18 cellular contexts compared by ENCODE assay signal in the genomic region with DNA sequence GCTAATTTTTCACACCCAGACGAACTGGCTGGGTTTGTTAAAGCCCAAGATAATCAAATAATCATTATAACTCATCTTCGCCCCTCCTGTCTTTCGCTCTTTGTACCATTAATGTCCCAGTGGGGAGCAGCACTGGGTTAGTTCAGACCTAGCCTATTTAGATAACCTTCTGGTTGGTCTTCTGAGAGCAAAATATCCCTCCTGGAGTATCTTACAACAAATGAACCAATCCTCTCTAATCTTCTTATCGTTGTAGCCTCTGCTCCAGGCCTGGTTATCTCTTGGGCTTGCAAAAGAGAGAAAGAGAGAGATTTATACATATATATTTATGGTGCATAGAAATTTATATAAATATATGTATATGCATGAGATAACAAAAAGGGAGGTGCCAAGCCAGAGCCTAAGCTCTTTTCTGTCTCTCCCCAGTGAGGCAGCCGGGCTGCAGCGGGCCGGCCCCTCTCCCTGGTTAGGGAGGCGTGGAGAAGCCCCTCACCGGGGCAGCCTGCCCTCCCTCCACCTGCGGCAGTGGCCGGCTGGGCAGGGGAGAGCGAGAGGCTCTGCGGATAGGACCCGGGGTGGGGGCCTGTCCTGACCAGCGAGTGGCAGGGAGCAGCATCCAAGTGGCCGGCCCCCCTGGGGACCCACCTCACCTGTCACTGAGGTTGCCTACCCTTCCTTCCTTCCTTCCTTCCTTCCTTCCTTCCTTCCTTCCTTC.
DNase-seq lines count a peak whose midpoint lies in the region; ATAC-seq, FAIRE-seq and TF ChIP-seq lines count a peak whose summit lies in the region.
"Had no signal": no experiment of that assay in that cellular context is flagged by ENCODE, and none has a peak within 500 bp of the region (broad histone marks: within the 10 kb centered on the region; RNA-seq: fewer than 3 reads in every experiment).

No MANE protein-coding gene starts in this region.

- no peak for ATAC-seq in activated CD4-positive, alpha-beta T cell treated with anti-CD3 and anti-CD28 coated beads for 36 hours
- no peak for ATAC-seq in HG03520 (IDR thresholded peaks at IDR 0.05; ENCODE audit: unreplicated experiment)
- ATAC-seq: CD8-positive, alpha-beta T cell had no signal

- H3K79me1 ChIP-seq in neuronal stem cell (ENCODE audit: low read depth, low read length) = no peaks in the 10 kb centered on the region

- no peak overlapping the region for H3K4ac ChIP-seq in neuronal stem cell (ENCODE audit: low read length)

- no peak overlapping the region for H3K4me3 Mint-ChIP-seq in activated CD4-positive, alpha-beta T cell treated with anti-CD3 and anti-CD28 coated beads for 36 hours
- H3K4me3 Mint-ChIP-seq: B cell; CD8-positive, alpha-beta T cell had no signal

- no peak overlapping the region for H3K4me2 ChIP-seq in neuronal stem cell (ENCODE audit: insufficient read depth, low read length, poor library complexity, severe bottlenecking)

- no peak overlapping the region for H3K9ac ChIP-seq in neuronal stem cell (ENCODE audit: low read depth, low read length, poor library complexity)
- H3K9ac ChIP-seq: BLaER1 treated with 17β-estradiol and CSF1 and Interleukin-3, amounts not matched to agents 10 nM and 100 nM; GM23248 had no signal

- peak overlapping the region; percentile 72 for H3K27ac ChIP-seq in WERI-Rb-1
- H3K27ac ChIP-seq in neuronal stem cell (replicated peaks; ENCODE audit: low read length) = no peak overlapping the region
- H3K27ac ChIP-seq: BLaER1 treated with 17β-estradiol and CSF1 and Interleukin-3, amounts not matched to agents 10 nM and 100 nM; GM23248; HL-60 had no signal

- H2AK5ac ChIP-seq in neuronal stem cell (ENCODE audit: low read depth, low read length) = no peak overlapping the region

- no peaks in the 10 kb centered on the region for H3K36me3 Mint-ChIP-seq in activated CD4-positive, alpha-beta T cell treated with anti-CD3 and anti-CD28 coated beads for 36 hours (ENCODE audit: low read depth)
- H3K36me3 Mint-ChIP-seq: CD8-positive, alpha-beta T cell had no signal

- H3K36me3 ChIP-seq in WERI-Rb-1 = no peaks in the 10 kb centered on the region
- no peaks in the 10 kb centered on the region for H3K36me3 ChIP-seq in neuronal stem cell (replicated peaks in 1 of 2; ENCODE audit: control insufficient read depth in 2 of 2, insufficient read depth in 2 of 2, low read length in 2 of 2)
- H3K36me3 ChIP-seq: BLaER1 treated with 17β-estradiol and CSF1 and Interleukin-3, amounts not matched to agents 10 nM and 100 nM; HAP-1 had no signal

- intact Hi-C loops in activated CD4-positive, alpha-beta T cell treated with anti-CD3 and anti-CD28 coated beads for 36 hours (cut with DNase I, micrococcal nuclease) = no loop called here

- H3K4me1 ChIP-seq in neuronal stem cell (ENCODE audit: control insufficient read depth in 2 of 2, insufficient read depth in 1 of 2, low read depth in 1 of 2, low read length in 2 of 2) = peaks cover 5 to 12% of the 10 kb centered on the region in 2 donors

- H2BK120ac ChIP-seq in neuronal stem cell (ENCODE audit: low read depth, low read length) = no peak overlapping the region

- peaks cover 34% of the 10 kb centered on the region for H3K27me3 Mint-ChIP-seq in activated CD4-positive, alpha-beta T cell treated with anti-CD3 and anti-CD28 coated beads for 36 hours

- no peak overlapping the region for H2AFZ ChIP-seq in neuronal stem cell (ENCODE audit: low read length)
- H2AFZ ChIP-seq: GM23248 had no signal

- H4K91ac ChIP-seq in neuronal stem cell (ENCODE audit: low read depth, low read length, poor library complexity) = no peak overlapping the region

- H3K9me3 ChIP-seq in WERI-Rb-1 (ENCODE audit: severe bottlenecking) (no peaks in the 10 kb centered on the region), neuronal stem cell (replicated peaks in 1 of 2; ENCODE audit: control insufficient read depth in 2 of 2, insufficient read depth in 1 of 2, low read depth in 1 of 2, low read length in 2 of 2) (peaks cover 0 to 5% of the 10 kb centered on the region in 2 donors)
- H3K9me3 ChIP-seq: BLaER1 treated with 17β-estradiol and CSF1 and Interleukin-3, amounts not matched to agents 10 nM and 100 nM; HAP-1 had no signal

- H2BK12ac ChIP-seq in neuronal stem cell (ENCODE audit: low read length) = no peak overlapping the region

- H3K27ac Mint-ChIP-seq in activated CD4-positive, alpha-beta T cell treated with anti-CD3 and anti-CD28 coated beads for 36 hours = no peak overlapping the region
- H3K27ac Mint-ChIP-seq: B cell; CD8-positive, alpha-beta T cell had no signal

- no peaks in the 10 kb centered on the region for H3K9me3 Mint-ChIP-seq in activated CD4-positive, alpha-beta T cell treated with anti-CD3 and anti-CD28 coated beads for 36 hours (ENCODE audit: low read depth)
- H3K9me3 Mint-ChIP-seq: CD8-positive, alpha-beta T cell had no signal

- no CpG with 5 or more reads among the region's 16 CpGs for WGBS in neuronal stem cell (ENCODE audit: extremely low coverage in 2 of 2, insufficient read length in 2 of 2, insufficient replicate concordance in 1 of 2), 2 donors

- H3K4me3 ChIP-seq in WERI-Rb-1 (ENCODE audit: low read depth, low read length) = peak overlapping the region; percentile 17; the same call in 1 of the 2 replicates
- H3K4me3 ChIP-seq in neuronal stem cell (ENCODE audit: low read length in 2 of 2) = no peak overlapping the region
- H3K4me3 ChIP-seq: BLaER1 treated with 17β-estradiol and CSF1 and Interleukin-3, amounts not matched to agents 10 nM and 100 nM; GM23248; HAP-1 had no signal

- no peak overlapping the region for H2BK5ac ChIP-seq in neuronal stem cell (ENCODE audit: low read length)

- H3K14ac ChIP-seq in neuronal stem cell (ENCODE audit: low read length) = no peak overlapping the region

- no peak overlapping the region for H2BK15ac ChIP-seq in neuronal stem cell (ENCODE audit: low read length)

- H3K27me3 ChIP-seq in WERI-Rb-1 (ENCODE audit: insufficient read depth, low read depth, severe bottlenecking) (no peaks in the 10 kb centered on the region), neuronal stem cell (ENCODE audit: control insufficient read depth in 3 of 3, insufficient read depth in 3 of 3, low read depth in 1 of 3, low read length in 3 of 3) (peaks cover 0 to 60% (median 0%) of the 10 kb centered on the region in 3 experiments)

- H3K18ac ChIP-seq in neuronal stem cell (ENCODE audit: low read length) = peak overlapping the region; percentile 9

- POLR2A ChIA-PET in activated CD4-positive, alpha-beta T cell treated with anti-CD3 and anti-CD28 coated beads for 36 hours (lab: Charles Lee) = no interaction called here

- no peak overlapping the region for H4K8ac ChIP-seq in neuronal stem cell (ENCODE audit: low read depth, low read length)

- no peaks in the 10 kb centered on the region for H3K4me1 Mint-ChIP-seq in activated CD4-positive, alpha-beta T cell treated with anti-CD3 and anti-CD28 coated beads for 36 hours
- H3K4me1 Mint-ChIP-seq: B cell had no signal

- FAIRE-seq in D721Med (lab: Jason Lieb, UNC) = peak; percentile 81
- FAIRE-seq: G401.6, GM12892, GM18507 had no signal

- no peak overlapping the region for H3K23ac ChIP-seq in neuronal stem cell (ENCODE audit: low read depth, low read length, poor library complexity)

- CTCF ChIA-PET in activated CD4-positive, alpha-beta T cell treated with anti-CD3 and anti-CD28 coated beads for 36 hours (lab: Charles Lee) = no interaction called here

- TF ChIP-seq CTCF in D721Med (IDR thresholded peaks at IDR 0.05; ENCODE audit: insufficient read depth, missing control alignments) (no peak), WERI-Rb-1 (IDR thresholded peaks at IDR 0.05; ENCODE audit: low read depth, low read length) (no peak)

- peak; percentile 38 for DNase-seq in D721Med (ENCODE audit: insufficient read length, low spot score)
- DNase-seq in NCI-H82 treated with DMSO at 0.1 percent for 48 hours (lab: John Stamatoyannopoulos, UW; ENCODE audit: unreplicated experiment) = peak; percentile 76
- peak; percentile 40 for DNase-seq in WERI-Rb-1
- no peak for DNase-seq in neuronal stem cell (ENCODE audit: low spot score)
- DNase-seq in occipital lobe (lab: John Stamatoyannopoulos, UW) = no peak
- no peak for DNase-seq in activated CD4-positive, alpha-beta T cell treated with anti-CD3 and anti-CD28 coated beads for 36 hours
- DNase-seq in GM03348 (ENCODE audit: low spot score) = no peak
- DNase-seq: Calu3; CD8-positive, alpha-beta T cell; GM23248 had no signal

Comparison
In these comparisons a context has a peak if more than half of its experiments do, and no peak if none do; other contexts are left out.
1. DNase-seq: peak in D721Med (single experiment), NCI-H82 treated with DMSO at 0.1 percent for 48 hours (single experiment) and WERI-Rb-1 (single experiment); none in neuronal stem cell (single experiment), occipital lobe (single experiment), activated CD4-positive, alpha-beta T cell treated with anti-CD3 and anti-CD28 coated beads for 36 hours (single experiment) and GM03348 (single experiment).